Comparison of ENCODE assay signal across 1 cellular context in genomic region chr12:96199465-96199864, GRCh38.
A peak's percentile ranks its signal among the peaks of the same experiment; 100 is the strongest.
TF ChIP-seq lines count a peak whose summit lies in the region.

No MANE protein-coding gene starts in this region.

TF ChIP-seq in HepG2, 621 proteins besides CTCF, POLR2A, EP300 and RAD21:
- TF ChIP-seq MAFK (conservative IDR thresholded peaks at IDR 0.05 in 1 of 2, IDR thresholded peaks at IDR 0.05 in 1 of 2; ENCODE audit: low read length in 2 of 2) (peak; percentile 56 to 81; a peak in 3 of 4 replicates), MAFF (IDR thresholded peaks at IDR 0.05; ENCODE audit: low read depth, low read length) (peak; percentile 73), ZNF274 (CRISPR knock-in tag; IDR thresholded peaks at IDR 0.05) (no peak)
